In genomic region chr1:19554090-19554489, GRCh38 we compare ENCODE assay signal across 28 cellular contexts.
"Had no signal": no experiment of that assay in that cellular context is flagged by ENCODE, and none has a peak within 500 bp of the region (broad histone marks: within the 10 kb centered on the region; RNA-seq: fewer than 3 reads in every experiment).

No MANE protein-coding gene starts in this region.

- H3K36me3 ChIP-seq: stomach, suprapubic skin, thoracic aorta, thyroid gland, tibial artery, tibial nerve, transverse colon, upper lobe of left lung, upper lobe of right lung, uterus, vagina had no signal

- H3K4me1 Mint-ChIP-seq: stimulated activated naive B cell treated with anti-CD40 and anti-IgM and Interleukin-4, amounts not matched to agents 10 μg/mL and 1 μg/mL and 100 μg/mL, for 72 hours had no signal

- H3K27ac ChIP-seq: stomach, suprapubic skin, testis, thoracic aorta, thyroid gland, tibial artery, tibial nerve, transverse colon, upper lobe of left lung, upper lobe of right lung, uterus, vagina had no signal

- H3K36me3 Mint-ChIP-seq: stimulated activated effector memory CD8-positive, alpha-beta T cell treated with anti-CD3 and anti-CD28 coated beads, Interleukin-12 subunit alpha, Interleukin-12 subunit beta, amount 100 ng/mL, for 72 hours had no signal

- ATAC-seq: stimulated activated effector memory CD8-positive, alpha-beta T cell treated with anti-CD3 and anti-CD28 coated beads, Interleukin-12 subunit alpha, Interleukin-12 subunit beta, amount 100 ng/mL, for 72 hours; stimulated activated memory B cell treated with anti-CD40 and anti-IgM and Interleukin-4, amounts not matched to agents 10 μg/mL and 1 μg/mL and 100 μg/mL, for 72 hours; stimulated activated naive B cell treated with anti-CD40 and anti-IgM and Interleukin-4, amounts not matched to agents 10 μg/mL and 1 μg/mL and 100 μg/mL, for 72 hours; stimulated activated naive CD8-positive, alpha-beta T cell treated with anti-CD3 and anti-CD28 coated beads, Interleukin-15, amount 100 ng/mL, for 72 hours; stimulated activated naive CD8-positive, alpha-beta T cell treated with anti-CD3 and anti-CD28 coated beads, Interleukin-15, Interleukin-2, amounts not matched to agents 100 U/mL and 50 U/mL, for 24 hours; upper lobe of right lung had no signal

- H3K4me3 ChIP-seq: stomach, suprapubic skin, testis, thoracic aorta, thyroid gland, tibial artery, tibial nerve, transverse colon, upper lobe of left lung, upper lobe of right lung, uterus, vagina had no signal

- H3K9me3 Mint-ChIP-seq: stimulated activated naive CD8-positive, alpha-beta T cell treated with anti-CD3 and anti-CD28 coated beads, Interleukin-15, Interleukin-2, amounts not matched to agents 100 ng/mL and 50 ng/mL, for 24 hours had no signal

- H3K4me1 ChIP-seq: stomach, suprapubic skin, testis, thyroid gland, tibial nerve, transverse colon, uterus, vagina had no signal

- H3K9me3 ChIP-seq: suprapubic skin, testis, thoracic aorta, thyroid gland, tibial artery, upper lobe of left lung, upper lobe of right lung, uterus, vagina had no signal

- DNase-seq: stimulated activated CD4-positive, alpha-beta T cell treated with anti-CD3 and anti-CD28 coated beads, Interleukin-2, amount 100 ng/mL, for 48 hours; stimulated activated CD4-positive, alpha-beta T cell treated with anti-CD3 and anti-CD28 coated beads, Interleukin-4, amount 100 ng/mL, for 1 hour; stimulated activated CD4-positive, alpha-beta T cell treated with anti-CD3 and anti-CD28 coated beads, Interleukin-4, amount 100 ng/mL, for 24 hours; stimulated activated CD4-positive, alpha-beta T cell treated with anti-CD3 and anti-CD28 coated beads, Interleukin-4, amount 100 ng/mL, for 4 hours; stimulated activated CD8-positive, alpha-beta memory T cell treated with anti-CD3 and anti-CD28 coated beads, Interleukin-4, amount 100 ng/mL, for 48 hours; stimulated activated naive B cell treated with anti-CD40 and anti-IgM and Interleukin-4, amounts not matched to agents 10 μg/mL and 1 μg/mL and 100 μg/mL, for 72 hours; stimulated activated naive CD4-positive, alpha-beta T cell; stimulated activated naive CD4-positive, alpha-beta T cell treated with Interleukin-2 at 50 U/mL for 16 hours; stimulated activated naive CD8-positive, alpha-beta T cell treated with anti-CD3 and anti-CD28 coated beads, Interleukin-15, amount 100 ng/mL, for 72 hours; stimulated activated naive CD8-positive, alpha-beta T cell treated with anti-CD3 and anti-CD28 coated beads, Interleukin-15, Interleukin-2, amounts not matched to agents 100 U/mL and 50 U/mL, for 24 hours; stomach; substantia nigra; testis; thyroid gland; tibial artery; transverse colon; upper lobe of left lung; upper lobe of right lung; uterus had no signal

- FAIRE-seq: urothelium cell line had no signal

- H3K4me3 Mint-ChIP-seq: stimulated activated effector memory CD8-positive, alpha-beta T cell treated with anti-CD3 and anti-CD28 coated beads, Interleukin-12 subunit alpha, Interleukin-12 subunit beta, amount 100 ng/mL, for 72 hours; stimulated activated memory B cell treated with anti-CD40 and anti-IgM and Interleukin-4, amounts not matched to agents 10 μg/mL and 1 μg/mL and 100 μg/mL, for 72 hours; stimulated activated naive B cell treated with anti-CD40 and anti-IgM and Interleukin-4, amounts not matched to agents 10 μg/mL and 1 μg/mL and 100 μg/mL, for 72 hours; stimulated activated naive CD8-positive, alpha-beta T cell treated with anti-CD3 and anti-CD28 coated beads, Interleukin-15, amount 100 ng/mL, for 72 hours; stimulated activated naive CD8-positive, alpha-beta T cell treated with anti-CD3 and anti-CD28 coated beads, Interleukin-15, Interleukin-2, amounts not matched to agents 100 ng/mL and 50 ng/mL, for 24 hours; type B pancreatic cell had no signal

- H3K27ac Mint-ChIP-seq: stimulated activated effector memory CD8-positive, alpha-beta T cell treated with anti-CD3 and anti-CD28 coated beads, Interleukin-12 subunit alpha, Interleukin-12 subunit beta, amount 100 ng/mL, for 72 hours; stimulated activated memory B cell treated with anti-CD40 and anti-IgM and Interleukin-4, amounts not matched to agents 10 μg/mL and 1 μg/mL and 100 μg/mL, for 72 hours; stimulated activated naive B cell treated with anti-CD40 and anti-IgM and Interleukin-4, amounts not matched to agents 10 μg/mL and 1 μg/mL and 100 μg/mL, for 72 hours; stimulated activated naive CD8-positive, alpha-beta T cell treated with anti-CD3 and anti-CD28 coated beads, Interleukin-15, Interleukin-2, amounts not matched to agents 100 ng/mL and 50 ng/mL, for 24 hours; type B pancreatic cell had no signal

- H3K27me3 ChIP-seq: stomach, suprapubic skin, testis, thyroid gland, tibial artery, tibial nerve, transverse colon, upper lobe of left lung, upper lobe of right lung, uterus, vagina had no signal
